ENCODE assay signal across 12 cellular contexts in genomic region chr11:134638796-134639540, GRCh38.
"Had no signal": no experiment of that assay in that cellular context is flagged by ENCODE, and none has a peak within 500 bp of the region (broad histone marks: within the 10 kb centered on the region; RNA-seq: fewer than 3 reads in every experiment).

No MANE protein-coding gene starts in this region.

- H3K4me3 ChIP-seq: adrenal gland, hepatocyte had no signal

- DNase-seq: activated CD4-positive, alpha-beta memory T cell treated with anti-CD3 and anti-CD28 coated beads, Interleukin-2, amount 10 ng/mL, durations not matched to agents 7 days and 5 days; activated CD4-positive, alpha-beta T cell treated with anti-CD3 and anti-CD28 coated beads for 1 hour; activated naive CD4-positive, alpha-beta T cell treated with anti-CD3 and anti-CD28 coated beads for 36 hours; erythroblast; kidney glomerular epithelial cell; occipital lobe; stimulated activated CD4-positive, alpha-beta T cell treated with anti-CD3 and anti-CD28 coated beads, Interleukin-12 subunit alpha, Interleukin-12 subunit beta, amount 100 ng/mL, for 4 hours; stimulated activated naive CD4-positive, alpha-beta T cell; T-helper 9 cell had no signal

- H3K79me2 ChIP-seq: hepatocyte had no signal

- H3K36me3 ChIP-seq: adrenal gland had no signal

- H3K27ac ChIP-seq: adrenal gland, hepatocyte had no signal

- H3K9me3 ChIP-seq: adrenal gland had no signal

- H2AFZ ChIP-seq: hepatocyte had no signal

- ATAC-seq: sciatic nerve had no signal

- H3K27me3 ChIP-seq: adrenal gland had no signal

- H3K4me1 ChIP-seq: adrenal gland had no signal

- H3K4me2 ChIP-seq: hepatocyte had no signal
